Comparison of ENCODE assay signal across 1 cellular context in the genomic region with DNA sequence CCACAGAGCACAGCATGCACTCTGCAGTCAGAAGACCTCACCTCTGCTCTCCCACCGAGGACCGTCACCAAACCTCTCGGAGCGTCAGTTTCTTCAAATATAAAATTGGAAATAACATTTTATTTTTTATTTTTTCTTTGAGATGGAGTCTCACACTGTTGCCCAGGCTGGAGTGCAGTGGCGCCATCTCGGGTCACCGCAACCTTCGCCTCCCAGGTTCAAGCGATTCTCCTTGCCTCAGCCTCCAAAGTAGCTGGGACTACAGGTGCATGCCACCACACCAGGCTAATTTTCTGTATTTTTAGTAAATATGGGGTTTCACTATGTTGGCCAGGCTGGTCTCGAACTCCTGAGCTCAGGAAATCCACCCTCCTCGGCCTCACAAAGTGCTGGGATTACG. TPM values are rescaled to one million over a fixed set of nuclear protein-coding genes. Genes with fewer than 3 reads are reported as not detected.
"Had no signal": no experiment of that assay in that cellular context is flagged by ENCODE, and none has a peak within 500 bp of the region (broad histone marks: within the 10 kb centered on the region; RNA-seq: fewer than 3 reads in every experiment).

No MANE protein-coding gene starts in this region.

RNA-seq across cellular contexts. Expression of gene TBX21, which starts 6.9 kb away (rescaled TPM):
- total RNA-seq: SJCRH30 had no signal
